ENCODE assay signal across 2 cellular contexts in the genomic region with DNA sequence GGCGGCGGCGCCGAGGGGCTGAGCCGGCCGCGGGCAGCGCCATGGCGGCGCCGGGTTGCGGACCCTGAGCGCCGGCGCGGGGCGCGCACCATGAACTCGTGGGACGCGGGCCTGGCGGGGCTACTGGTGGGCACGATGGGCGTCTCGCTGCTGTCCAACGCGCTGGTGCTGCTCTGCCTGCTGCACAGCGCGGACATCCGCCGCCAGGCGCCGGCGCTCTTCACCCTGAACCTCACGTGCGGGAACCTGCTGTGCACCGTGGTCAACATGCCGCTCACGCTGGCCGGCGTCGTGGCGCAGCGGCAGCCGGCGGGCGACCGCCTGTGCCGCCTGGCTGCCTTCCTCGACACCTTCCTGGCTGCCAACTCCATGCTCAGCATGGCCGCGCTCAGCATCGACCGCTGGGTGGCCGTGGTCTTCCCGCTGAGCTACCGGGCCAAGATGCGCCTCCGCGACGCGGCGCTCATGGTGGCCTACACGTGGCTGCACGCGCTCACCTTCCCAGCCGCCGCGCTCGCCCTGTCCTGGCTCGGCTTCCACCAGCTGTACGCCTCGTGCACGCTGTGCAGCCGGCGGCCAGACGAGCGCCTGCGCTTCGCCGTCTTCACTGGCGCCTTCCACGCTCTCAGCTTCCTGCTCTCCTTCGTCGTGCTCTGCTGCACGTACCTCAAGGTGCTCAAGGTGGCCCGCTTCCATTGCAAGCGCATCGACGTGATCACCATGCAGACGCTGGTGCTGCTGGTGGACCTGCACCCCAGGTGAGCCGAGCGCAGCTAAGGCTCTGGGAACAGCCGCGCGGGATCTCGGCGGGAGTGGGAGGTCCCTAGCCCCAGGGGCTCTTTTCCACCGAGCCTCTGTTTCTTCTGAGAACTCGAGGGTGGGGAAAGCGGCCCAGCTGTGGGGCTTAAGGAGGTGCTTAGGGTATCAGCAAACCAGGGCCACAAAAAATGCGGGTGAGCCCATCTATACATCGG.
TF ChIP-seq lines count a peak whose summit lies in the region.

TSS of gene GPR26 (plus strand) at position 38 of the 974 bp plus-strand sequence. CDS start at position 91, 53 bp downstream.

TF ChIP-seq in SK-N-SH, 30 proteins besides CTCF, POLR2A, EP300 and RAD21:
- no peak for TF ChIP-seq ZBTB33 (IDR thresholded peaks at IDR 0.05; ENCODE audit: borderline replicate concordance, low read depth)
- TF ChIP-seq, protein P1, sequence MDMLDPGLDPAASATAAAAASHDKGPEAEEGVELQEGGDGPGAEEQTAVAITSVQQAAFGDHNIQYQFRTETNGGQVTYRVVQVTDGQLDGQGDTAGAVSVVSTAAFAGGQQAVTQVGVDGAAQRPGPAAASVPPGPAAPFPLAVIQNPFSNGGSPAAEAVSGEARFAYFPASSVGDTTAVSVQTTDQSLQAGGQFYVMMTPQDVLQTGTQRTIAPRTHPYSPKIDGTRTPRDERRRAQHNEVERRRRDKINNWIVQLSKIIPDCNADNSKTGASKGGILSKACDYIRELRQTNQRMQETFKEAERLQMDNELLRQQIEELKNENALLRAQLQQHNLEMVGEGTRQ (IDR thresholded peaks at IDR 0.05; ENCODE audit: borderline replicate concordance, low read depth, low read length), result no peak
- no peak for TF ChIP-seq POLR2AphosphoS5 (IDR thresholded peaks at IDR 0.05; ENCODE audit: low read depth, low read length)
- TF ChIP-seq, protein P2, sequence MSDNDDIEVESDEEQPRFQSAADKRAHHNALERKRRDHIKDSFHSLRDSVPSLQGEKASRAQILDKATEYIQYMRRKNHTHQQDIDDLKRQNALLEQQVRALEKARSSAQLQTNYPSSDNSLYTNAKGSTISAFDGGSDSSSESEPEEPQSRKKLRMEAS (IDR thresholded peaks at IDR 0.05; ENCODE audit: low read depth), result no peak
- no peak for TF ChIP-seq USF1 (IDR thresholded peaks at IDR 0.05; ENCODE audit: borderline replicate concordance, low read depth)
- TF ChIP-seq FOXJ3 (CRISPR knock-in tag; IDR thresholded peaks at IDR 0.05), result 0 out of 2 replicates have a peak, but pooled peaks have one; percentile 15
- no peak for TF ChIP-seq FOSL2 (IDR thresholded peaks at IDR 0.05; ENCODE audit: borderline replicate concordance, low read depth)

TF ChIP-seq in SK-N-SH treated with all-trans-retinoic acid at 6 μM for 48 hours, 23 proteins besides CTCF, POLR2A, EP300 and RAD21 (continued from another document):
- TF ChIP-seq CSRNP3 (CRISPR knock-in tag; IDR thresholded peaks at IDR 0.05) (no peak), PPARA (CRISPR knock-in tag; IDR thresholded peaks at IDR 0.05; ENCODE audit: borderline replicate concordance) (no peak), TCF4 (CRISPR knock-in tag; IDR thresholded peaks at IDR 0.05; ENCODE audit: borderline replicate concordance) (no peak), ESRRG (CRISPR knock-in tag; IDR thresholded peaks at IDR 0.05) (no peak), SNAI2 (CRISPR knock-in tag; IDR thresholded peaks at IDR 0.05) (no peak)
